In the genomic region with DNA sequence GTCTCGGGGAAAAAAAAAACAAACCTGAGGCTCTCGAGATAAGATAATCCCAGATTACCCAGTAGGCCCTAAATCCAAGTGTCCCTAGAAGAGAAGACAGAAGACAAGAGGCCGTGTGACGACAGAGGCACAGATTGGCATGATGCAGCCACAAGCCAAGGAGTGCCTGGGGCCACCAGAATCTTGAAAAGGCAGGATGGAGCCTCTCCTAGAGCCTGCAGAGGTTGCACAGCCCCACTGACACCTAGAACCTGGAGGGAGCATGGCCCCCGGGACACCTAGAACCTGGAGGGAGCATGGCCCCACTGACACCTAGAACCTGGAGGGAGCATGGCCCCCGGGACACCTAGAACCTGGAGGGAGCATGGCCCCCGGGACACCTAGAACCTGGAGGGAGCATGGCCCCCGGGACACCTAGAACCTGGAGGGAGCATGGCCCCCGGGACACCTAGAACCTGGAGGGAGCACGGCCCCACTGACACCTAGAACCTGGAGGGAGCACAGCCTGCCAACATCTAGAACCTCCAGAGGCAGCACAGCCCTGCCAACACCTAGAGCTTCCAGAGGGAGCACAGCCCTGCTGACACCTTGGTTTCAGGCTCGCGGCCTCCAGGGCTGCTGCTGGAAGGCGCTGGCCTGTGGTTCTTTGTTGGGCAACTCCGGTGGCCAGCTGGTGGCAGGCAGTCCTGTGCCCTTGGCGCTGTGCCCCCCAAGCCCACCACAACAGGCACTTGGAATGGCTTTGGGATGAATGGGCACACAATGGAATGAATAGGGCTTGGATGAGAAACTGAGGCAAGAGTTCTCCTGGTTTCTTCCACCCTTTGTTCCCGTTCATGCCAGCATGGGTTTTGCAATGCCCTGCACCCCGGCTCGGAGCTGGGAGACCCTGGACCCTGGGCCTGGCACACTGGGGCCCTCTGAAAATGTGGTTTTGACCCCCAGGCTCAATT, we compare ENCODE assay signal across 16 cellular contexts.
"Had no signal": no experiment of that assay in that cellular context is flagged by ENCODE, and none has a peak within 500 bp of the region (broad histone marks: within the 10 kb centered on the region; RNA-seq: fewer than 3 reads in every experiment).

No MANE protein-coding gene starts in this region.

- ATAC-seq: activated naive CD8-positive, alpha-beta T cell treated with anti-CD3 and anti-CD28 coated beads, Interleukin-2, amount 50 U/mL, for 24 hours; pancreas; stimulated activated naive B cell treated with anti-CD40 and anti-IgM and Interleukin-4, amounts not matched to agents 10 μg/mL and 1 μg/mL and 100 μg/mL, for 72 hours had no signal

- H3K27me3 ChIP-seq: esophagus muscularis mucosa, pancreas, tibial artery, uterus had no signal

- FAIRE-seq: astrocyte, pancreas had no signal

- H3K4me3 ChIP-seq: esophagus muscularis mucosa, lung, pancreas, tibial artery, uterus had no signal

- H3K9me3 ChIP-seq: esophagus muscularis mucosa, pancreas, tibial artery, uterus had no signal

- H3K27ac ChIP-seq: esophagus muscularis mucosa, pancreas, tibial artery, uterus had no signal

- H3K36me3 ChIP-seq: esophagus muscularis mucosa, pancreas, tibial artery, uterus had no signal

- DNase-seq: activated CD4-positive, alpha-beta T cell treated with anti-CD3 and anti-CD28 coated beads, Interleukin-2, amount 50 U/mL, for 48 hours; activated CD4-positive, CD25-positive, alpha-beta regulatory T cell treated with anti-CD3 and anti-CD28 coated beads, Interleukin-2, amount 50 U/mL, for 72 hours; activated naive CD4-positive, alpha-beta T cell treated with Interleukin-2 at 50 U/mL for 16 hours; activated naive CD8-positive, alpha-beta T cell treated with anti-CD3 and anti-CD28 coated beads, Interleukin-2, amount 50 U/mL, for 24 hours; hypothalamus; kidney glomerular epithelial cell; midbrain; stimulated activated naive B cell treated with anti-CD40 and anti-IgM and Interleukin-4, amounts not matched to agents 10 μg/mL and 1 μg/mL and 100 μg/mL, for 72 hours; T-helper 1 cell; T1000; tibial artery; uterus had no signal
